Comparison of ENCODE assay signal across 8 cellular contexts in the genomic region with DNA sequence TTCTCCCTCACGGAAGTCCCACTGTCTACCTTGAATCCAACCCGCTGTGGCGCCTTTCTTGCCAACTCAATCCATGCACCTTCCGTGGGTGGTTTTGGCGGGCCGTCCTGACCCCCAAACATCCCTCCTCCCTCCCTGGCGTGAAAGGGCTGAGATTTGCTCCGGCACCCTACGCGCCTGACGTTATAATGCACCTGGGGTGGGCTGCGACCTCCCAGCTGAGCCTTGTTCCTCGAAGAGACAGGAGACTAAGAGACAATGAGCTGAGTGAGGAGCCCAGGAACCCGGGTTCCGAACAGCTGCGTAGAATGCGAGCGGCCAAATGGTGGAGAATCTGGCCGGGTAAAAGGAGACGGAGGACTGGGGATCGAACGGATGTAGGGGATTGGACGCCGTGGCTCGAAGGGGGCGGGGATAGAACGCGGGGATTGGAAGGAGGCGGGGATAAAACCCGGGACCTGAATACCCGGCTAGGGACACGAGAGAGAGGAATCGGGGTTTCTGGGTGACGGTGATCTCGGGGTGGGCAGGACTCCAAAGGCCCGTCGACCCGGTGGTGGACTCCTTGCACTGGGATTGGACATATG. TPM values are rescaled to one million over a fixed set of nuclear protein-coding genes. Genes with fewer than 3 reads are reported as not detected.
DNase-seq lines count a peak whose midpoint lies in the region; ATAC-seq and TF ChIP-seq lines count a peak whose summit lies in the region.

CPT1C (plus strand) TSS at position 461 of the 587 bp plus-strand sequence. CDS start 1,137 bp downstream, outside the sequence.

- no peaks in the 10 kb centered on the region for H3K9me3 ChIP-seq in HUES48 (ENCODE audit: control insufficient read depth, insufficient read depth, low read length)
- no peaks in the 10 kb centered on the region for H3K9me3 ChIP-seq in mammary epithelial cell (replicated peaks; ENCODE audit: insufficient read depth, low read length)

- peak within 1 kb of the TSS; percentile 58 for H2AFZ ChIP-seq in mammary epithelial cell (ENCODE audit: low read depth, low read length)

- H3K36me3 ChIP-seq in HUES48 (ENCODE audit: control insufficient read depth, insufficient read depth, low read length): peaks cover 33% of the 10 kb centered on the region
- H3K36me3 ChIP-seq in mammary epithelial cell (ENCODE audit: insufficient read depth, low read length): peaks cover 3% of the 10 kb centered on the region

- in situ Hi-C loops in mammary epithelial cell (cut with MboI; ENCODE audit: low sequenced_read_pairs in 2 of 2): no loop called here

- peak; percentile 96 for DNase-seq in AG08395 (ENCODE audit: low spot score)
- peak; percentile 29 for DNase-seq in T follicular helper cell (ENCODE audit: low read depth)
- DNase-seq in mammary epithelial cell: no peak
- DNase-seq in renal cortical epithelial cell (ENCODE audit: low read depth): peak; percentile 42

- dilution Hi-C loops in mammary epithelial cell (cut with HindIII; ENCODE audit: low sequenced_read_pairs): no loop called here

- no TSS peak for BruUV-seq in mammary epithelial cell (replicated peaks; lab: Mats Ljungman, UMichigan)

- H3K4me3 ChIP-seq in HUES48 (ENCODE audit: low read depth, low read length): peak within 1 kb of the TSS; percentile 63
- peak within 1 kb of the TSS in 2 of 3 experiments; percentile 5 to 13 for H3K4me3 ChIP-seq in mammary epithelial cell (replicated peaks in 1 of 3; ENCODE audit: insufficient read depth in 1 of 3, low read depth in 2 of 3, low read length in 3 of 3)
- peak within 1 kb of the TSS; percentile 59 for H3K4me3 ChIP-seq in iPS-11a (ENCODE audit: low read depth, low read length)

- H3K27me3 ChIP-seq in HUES48 (ENCODE audit: control insufficient read depth, insufficient read depth, low read length) (no peaks in the 10 kb centered on the region), mammary epithelial cell (ENCODE audit: insufficient read depth, low read length) (peaks cover 5% of the 10 kb centered on the region)

- peak within 1 kb of the TSS; percentile 60 for H3K4me2 ChIP-seq in mammary epithelial cell (ENCODE audit: insufficient read depth, low read depth, low read length)

- no peaks in the 10 kb centered on the region for H3K79me2 ChIP-seq in mammary epithelial cell (ENCODE audit: insufficient read depth, low read length)

- peak within 1 kb of the TSS; percentile 79 for H3K27ac ChIP-seq in HUES48 (ENCODE audit: low read depth, low read length)
- H3K27ac ChIP-seq in mammary epithelial cell (ENCODE audit: insufficient read depth, low read depth, low read length): no peak within 1 kb of the TSS

- H3K4me1 ChIP-seq in HUES48 (ENCODE audit: control insufficient read depth, insufficient read depth, low read length): peaks cover 12% of the 10 kb centered on the region
- peaks cover 15% of the 10 kb centered on the region for H3K4me1 ChIP-seq in mammary epithelial cell (ENCODE audit: insufficient read depth, low read length)

- peaks cover 2% of the 10 kb centered on the region for H4K20me1 ChIP-seq in mammary epithelial cell (ENCODE audit: insufficient read depth, low read length)

- intact Hi-C loops in mammary epithelial cell (cut with micrococcal nuclease): loop anchor here (5.0 kb wide), 1 partner anchor 77 kb away; the partner anchor contains the start of gene AP2A1

- TF ChIP-seq CTCF in mammary epithelial cell (conservative IDR thresholded peaks at IDR 0.05 in 1 of 2, IDR thresholded peaks at IDR 0.05 in 1 of 2; ENCODE audit: extremely low read depth in 1 of 2, insufficient read depth in 1 of 2, low read depth in 1 of 2, low read length in 2 of 2): no peak

- WGBS in mammary epithelial cell (ENCODE audit: low coverage, missing lambda C conversion rate): 30% methylated on average over 13 of the region's 38 CpGs

- ATAC-seq in GM21423 (IDR thresholded peaks at IDR 0.05; ENCODE audit: unreplicated experiment) (no peak), GM21528 (IDR thresholded peaks at IDR 0.05; ENCODE audit: low FRiP score, unreplicated experiment) (no peak)

- H3K9ac ChIP-seq in HUES48 (ENCODE audit: low read depth, low read length) (peak within 1 kb of the TSS; percentile 50), mammary epithelial cell (ENCODE audit: insufficient read depth, low read length) (no peak within 1 kb of the TSS)

- CTCF ChIA-PET in mammary epithelial cell (lab: Charles Lee; ENCODE audit: low non-redundant PET): interaction anchor here (0.6 kb wide), 1 partner anchor 41 kb away, joined by 9 read pairs; no protein-coding TSS in a partner anchor

RNA-seq across cellular contexts. Expression of gene CPT1C, which starts in this region (rescaled TPM):
- total RNA-seq in mammary epithelial cell: under 1 TPM; 0.78 to 0.83 TPM
- 0.12 TPM for polyA plus RNA-seq in mammary epithelial cell
- polyA minus RNA-seq in mammary epithelial cell: not detected
- total RNA-seq in renal cortical epithelial cell: 1.9 and 2.5 TPM in 2 replicates

Comparison
In these comparisons a context has a peak if more than half of its experiments do, and no peak if none do; other contexts are left out.
1. H3K4me3 ChIP-seq: peak in every context shown above with its lines; median percentile 63 in HUES48; 59 in iPS-11a; 9 in mammary epithelial cell.